In genomic region chr20:53915459-53916172, GRCh38 we compare ENCODE assay signal across 1 cellular context.
A peak's percentile ranks its signal among the peaks of the same experiment; 100 is the strongest.
TF ChIP-seq lines count a peak whose summit lies in the region.

No MANE protein-coding gene starts in this region.

TF ChIP-seq in HepG2, 621 proteins besides CTCF, POLR2A, EP300 and RAD21 (continued from another document and continues in another):
- TF ChIP-seq SOX13 (IDR thresholded peaks at IDR 0.05) (no peak), SOX13 (CRISPR knock-in tag; conservative IDR thresholded peaks at IDR 0.05 in 1 of 2, IDR thresholded peaks at IDR 0.05 in 1 of 2) (peak in 1 of 2 experiments; percentile 35; a peak in 1 of 4 replicates), SMARCE1 (IDR thresholded peaks at IDR 0.05; ENCODE audit: borderline replicate concordance) (no peak), KLF6 (CRISPR knock-in tag; IDR thresholded peaks at IDR 0.05) (0 out of 2 replicates have a peak, but pooled peaks have one; percentile 39), TMF1 (CRISPR knock-in tag; IDR thresholded peaks at IDR 0.05; ENCODE audit: low read depth) (peak; percentile 60; the same call in 1 of the 2 replicates), RORA (CRISPR knock-in tag; IDR thresholded peaks at IDR 0.05) (0 out of 2 replicates have a peak, but pooled peaks have one; percentile 65), ZNF619 (CRISPR knock-in tag; IDR thresholded peaks at IDR 0.05) (0 out of 2 replicates have a peak, but pooled peaks have one; percentile 89), SP4 (CRISPR knock-in tag; IDR thresholded peaks at IDR 0.05) (no peak; the same call in 1 of the 2 replicates), CREBL2 (CRISPR knock-in tag; IDR thresholded peaks at IDR 0.05; ENCODE audit: borderline replicate concordance) (no peak), REL (CRISPR knock-in tag; conservative IDR thresholded peaks at IDR 0.05) (no peak), GATAD1 (CRISPR knock-in tag; IDR thresholded peaks at IDR 0.05) (no peak), BRF2 (CRISPR knock-in tag; IDR thresholded peaks at IDR 0.05) (peak; percentile 47; the same call in 1 of the 2 replicates), MTF1 (CRISPR knock-in tag; IDR thresholded peaks at IDR 0.05) (no peak), ZNF142 (CRISPR knock-in tag; IDR thresholded peaks at IDR 0.05) (no peak; the same call in 1 of the 2 replicates), ZNF264 (CRISPR knock-in tag; IDR thresholded peaks at IDR 0.05) (no peak), SMYD3 (CRISPR knock-in tag; IDR thresholded peaks at IDR 0.05) (no peak), ZHX1 (CRISPR knock-in tag; IDR thresholded peaks at IDR 0.05; ENCODE audit: low read depth) (peak; percentile 84), ZNF670 (CRISPR knock-in tag; IDR thresholded peaks at IDR 0.05; ENCODE audit: borderline replicate concordance) (0 out of 2 replicates have a peak, but pooled peaks have one; percentile 70), ZNF460 (CRISPR knock-in tag; IDR thresholded peaks at IDR 0.05; ENCODE audit: borderline replicate concordance) (no peak; the same call in 1 of the 2 replicates), HDAC1 (CRISPR knock-in tag; IDR thresholded peaks at IDR 0.05) (peak; percentile 72), ZNF501 (CRISPR knock-in tag; IDR thresholded peaks at IDR 0.05) (peak; percentile 89), FLYWCH1 (CRISPR knock-in tag; IDR thresholded peaks at IDR 0.05) (no peak), ZNF644 (CRISPR knock-in tag; IDR thresholded peaks at IDR 0.05; ENCODE audit: low read depth) (no peak), TCF7L2 (IDR thresholded peaks at IDR 0.05; ENCODE audit: low read depth, low read length) (no peak), PREB (CRISPR knock-in tag; IDR thresholded peaks at IDR 0.05) (no peak), ZNF589 (CRISPR knock-in tag; conservative IDR thresholded peaks at IDR 0.05) (no peak), ZFP41 (CRISPR knock-in tag; IDR thresholded peaks at IDR 0.05; ENCODE audit: borderline replicate concordance) (no peak), NFE2L2 (IDR thresholded peaks at IDR 0.05; ENCODE audit: low read length) (no peak), ZNF850 (CRISPR knock-in tag; conservative IDR thresholded peaks at IDR 0.05) (no peak), THAP11 (CRISPR knock-in tag; IDR thresholded peaks at IDR 0.05) (peak; percentile 73), FOXJ3 (CRISPR knock-in tag; IDR thresholded peaks at IDR 0.05; ENCODE audit: borderline replicate concordance) (0 out of 2 replicates have a peak, but pooled peaks have one; percentile 74), ZNF713 (CRISPR knock-in tag; IDR thresholded peaks at IDR 0.05) (no peak), YEATS4 (CRISPR knock-in tag; IDR thresholded peaks at IDR 0.05; ENCODE audit: borderline replicate concordance) (peak; percentile 56; the same call in 1 of the 2 replicates), ZFP37 (CRISPR knock-in tag; IDR thresholded peaks at IDR 0.05; ENCODE audit: borderline replicate concordance) (peak; percentile 83; the same call in 1 of the 2 replicates), ATRX (CRISPR knock-in tag; IDR thresholded peaks at IDR 0.05; ENCODE audit: borderline replicate concordance) (no peak), DDIT3 (CRISPR knock-in tag; IDR thresholded peaks at IDR 0.05) (no peak), ZNF235 (CRISPR knock-in tag; IDR thresholded peaks at IDR 0.05; ENCODE audit: borderline replicate concordance) (no peak), ZNF101 (CRISPR knock-in tag; IDR thresholded peaks at IDR 0.05; ENCODE audit: borderline replicate concordance, low read depth) (no peak), HNRNPUL1 (IDR thresholded peaks at IDR 0.05; ENCODE audit: low read depth, low read length) (no peak), MED1 (CRISPR knock-in tag; IDR thresholded peaks at IDR 0.05) (peak; percentile 73), HNRNPK (IDR thresholded peaks at IDR 0.05; ENCODE audit: low read depth, low read length, poor library complexity, severe bottlenecking) (no peak), MAFG (CRISPR knock-in tag; IDR thresholded peaks at IDR 0.05) (no peak), ZNF468 (CRISPR knock-in tag; IDR thresholded peaks at IDR 0.05) (no peak), KDM5A (IDR thresholded peaks at IDR 0.05; ENCODE audit: borderline replicate concordance, low read length) (peak; percentile 27; the same call in 1 of the 2 replicates), TOE1 (CRISPR knock-in tag; IDR thresholded peaks at IDR 0.05) (no peak)
- TF ChIP-seq, protein P1, sequence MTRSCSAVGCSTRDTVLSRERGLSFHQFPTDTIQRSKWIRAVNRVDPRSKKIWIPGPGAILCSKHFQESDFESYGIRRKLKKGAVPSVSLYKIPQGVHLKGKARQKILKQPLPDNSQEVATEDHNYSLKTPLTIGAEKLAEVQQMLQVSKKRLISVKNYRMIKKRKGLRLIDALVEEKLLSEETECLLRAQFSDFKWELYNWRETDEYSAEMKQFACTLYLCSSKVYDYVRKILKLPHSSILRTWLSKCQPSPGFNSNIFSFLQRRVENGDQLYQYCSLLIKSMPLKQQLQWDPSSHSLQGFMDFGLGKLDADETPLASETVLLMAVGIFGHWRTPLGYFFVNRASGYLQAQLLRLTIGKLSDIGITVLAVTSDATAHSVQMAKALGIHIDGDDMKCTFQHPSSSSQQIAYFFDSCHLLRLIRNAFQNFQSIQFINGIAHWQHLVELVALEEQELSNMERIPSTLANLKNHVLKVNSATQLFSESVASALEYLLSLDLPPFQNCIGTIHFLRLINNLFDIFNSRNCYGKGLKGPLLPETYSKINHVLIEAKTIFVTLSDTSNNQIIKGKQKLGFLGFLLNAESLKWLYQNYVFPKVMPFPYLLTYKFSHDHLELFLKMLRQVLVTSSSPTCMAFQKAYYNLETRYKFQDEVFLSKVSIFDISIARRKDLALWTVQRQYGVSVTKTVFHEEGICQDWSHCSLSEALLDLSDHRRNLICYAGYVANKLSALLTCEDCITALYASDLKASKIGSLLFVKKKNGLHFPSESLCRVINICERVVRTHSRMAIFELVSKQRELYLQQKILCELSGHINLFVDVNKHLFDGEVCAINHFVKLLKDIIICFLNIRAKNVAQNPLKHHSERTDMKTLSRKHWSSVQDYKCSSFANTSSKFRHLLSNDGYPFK (CRISPR knock-in tag; IDR thresholded peaks at IDR 0.05; ENCODE audit: borderline replicate concordance), result peak; percentile 35; the same call in 1 of the 2 replicates
- TF ChIP-seq, protein P2, sequence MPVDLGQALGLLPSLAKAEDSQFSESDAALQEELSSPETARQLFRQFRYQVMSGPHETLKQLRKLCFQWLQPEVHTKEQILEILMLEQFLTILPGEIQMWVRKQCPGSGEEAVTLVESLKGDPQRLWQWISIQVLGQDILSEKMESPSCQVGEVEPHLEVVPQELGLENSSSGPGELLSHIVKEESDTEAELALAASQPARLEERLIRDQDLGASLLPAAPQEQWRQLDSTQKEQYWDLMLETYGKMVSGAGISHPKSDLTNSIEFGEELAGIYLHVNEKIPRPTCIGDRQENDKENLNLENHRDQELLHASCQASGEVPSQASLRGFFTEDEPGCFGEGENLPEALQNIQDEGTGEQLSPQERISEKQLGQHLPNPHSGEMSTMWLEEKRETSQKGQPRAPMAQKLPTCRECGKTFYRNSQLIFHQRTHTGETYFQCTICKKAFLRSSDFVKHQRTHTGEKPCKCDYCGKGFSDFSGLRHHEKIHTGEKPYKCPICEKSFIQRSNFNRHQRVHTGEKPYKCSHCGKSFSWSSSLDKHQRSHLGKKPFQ (CRISPR knock-in tag; IDR thresholded peaks at IDR 0.05; ENCODE audit: insufficient replicate concordance), result peak; percentile 58
- TF ChIP-seq, protein P3, sequence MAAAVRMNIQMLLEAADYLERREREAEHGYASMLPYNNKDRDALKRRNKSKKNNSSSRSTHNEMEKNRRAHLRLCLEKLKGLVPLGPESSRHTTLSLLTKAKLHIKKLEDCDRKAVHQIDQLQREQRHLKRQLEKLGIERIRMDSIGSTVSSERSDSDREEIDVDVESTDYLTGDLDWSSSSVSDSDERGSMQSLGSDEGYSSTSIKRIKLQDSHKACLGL (CRISPR knock-in tag; IDR thresholded peaks at IDR 0.05), result no peak
- TF ChIP-seq, protein P4, sequence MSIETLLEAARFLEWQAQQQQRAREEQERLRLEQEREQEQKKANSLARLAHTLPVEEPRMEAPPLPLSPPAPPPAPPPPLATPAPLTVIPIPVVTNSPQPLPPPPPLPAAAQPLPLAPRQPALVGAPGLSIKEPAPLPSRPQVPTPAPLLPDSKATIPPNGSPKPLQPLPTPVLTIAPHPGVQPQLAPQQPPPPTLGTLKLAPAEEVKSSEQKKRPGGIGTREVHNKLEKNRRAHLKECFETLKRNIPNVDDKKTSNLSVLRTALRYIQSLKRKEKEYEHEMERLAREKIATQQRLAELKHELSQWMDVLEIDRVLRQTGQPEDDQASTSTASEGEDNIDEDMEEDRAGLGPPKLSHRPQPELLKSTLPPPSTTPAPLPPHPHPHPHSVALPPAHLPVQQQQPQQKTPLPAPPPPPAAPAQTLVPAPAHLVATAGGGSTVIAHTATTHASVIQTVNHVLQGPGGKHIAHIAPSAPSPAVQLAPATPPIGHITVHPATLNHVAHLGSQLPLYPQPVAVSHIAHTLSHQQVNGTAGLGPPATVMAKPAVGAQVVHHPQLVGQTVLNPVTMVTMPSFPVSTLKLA (IDR thresholded peaks at IDR 0.05), result no peak
